Comparison of ENCODE assay signal across 37 cellular contexts in the genomic region with DNA sequence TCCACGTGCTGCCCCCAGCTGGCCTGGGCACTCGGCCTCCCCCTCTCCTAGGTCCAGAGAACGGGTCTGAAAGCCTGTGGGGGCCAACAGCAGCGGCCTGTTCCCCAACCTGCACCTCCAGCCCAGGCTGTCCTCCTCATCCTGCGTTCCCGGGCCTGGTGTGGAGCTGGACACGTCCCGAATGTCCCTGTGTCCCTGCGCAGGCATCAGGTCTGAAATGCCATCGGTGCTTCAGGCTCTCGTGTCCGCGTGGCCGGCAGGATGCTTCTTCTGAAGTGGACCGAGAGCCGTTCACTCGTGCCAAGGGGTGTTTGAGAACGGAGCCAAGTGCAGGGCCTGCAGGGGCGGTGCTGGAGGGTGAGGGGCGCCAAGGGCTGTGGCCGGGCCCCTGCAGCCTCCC.
"Had no signal": no experiment of that assay in that cellular context is flagged by ENCODE, and none has a peak within 500 bp of the region (broad histone marks: within the 10 kb centered on the region; RNA-seq: fewer than 3 reads in every experiment).

No MANE protein-coding gene starts in this region.

- H3K36me3 Mint-ChIP-seq: activated naive CD4-positive, alpha-beta T cell treated with anti-CD3 and anti-CD28 coated beads, Interleukin-2, amount 50 U/mL, for 72 hours; brain had no signal

- H3K27ac Mint-ChIP-seq: activated CD8-positive, alpha-beta T cell treated with anti-CD3 and anti-CD28 coated beads for 36 hours; activated naive CD4-positive, alpha-beta T cell treated with anti-CD3 and anti-CD28 coated beads for 36 hours; activated T-helper 1 cell treated with anti-CD3 and anti-CD28 coated beads, Interleukin-12 subunit alpha, Interleukin-12 subunit beta, Interleukin-2, Interleukin-4 antibody, amounts not matched to agents 30 ng/mL and 10 ng/mL and 1 ng/mL, durations not matched to agents 14 hours and 24 hours and 36 hours; brain had no signal

- H3K36me3 ChIP-seq: adrenal gland, MG63, Peyer's patch had no signal

- H3K27me3 ChIP-seq: adrenal gland, MG63, Peyer's patch had no signal

- H3K4me3 ChIP-seq: adrenal gland, MG63, Peyer's patch had no signal

- H3K4me3 Mint-ChIP-seq: activated CD8-positive, alpha-beta T cell treated with anti-CD3 and anti-CD28 coated beads for 36 hours; activated naive CD4-positive, alpha-beta T cell treated with anti-CD3 and anti-CD28 coated beads for 36 hours; activated T-cell treated with anti-CD3 and anti-CD28 coated beads, Interleukin-2, amount 50 U/mL, for 4 hours; activated T-helper 1 cell treated with anti-CD3 and anti-CD28 coated beads, Interleukin-12 subunit alpha, Interleukin-12 subunit beta, Interleukin-2, Interleukin-4 antibody, amounts not matched to agents 30 ng/mL and 10 ng/mL and 1 ng/mL, durations not matched to agents 14 hours and 24 hours and 36 hours; brain had no signal

- H3K9me3 ChIP-seq: adrenal gland, MG63, Peyer's patch had no signal

- H3K27me3 Mint-ChIP-seq: activated CD8-positive, alpha-beta T cell treated with anti-CD3 and anti-CD28 coated beads for 36 hours; brain had no signal

- FAIRE-seq: colon had no signal

- ATAC-seq: activated CD8-positive, alpha-beta T cell treated with anti-CD3 and anti-CD28 coated beads for 36 hours; activated naive CD4-positive, alpha-beta T cell treated with anti-CD3 and anti-CD28 coated beads, Interleukin-2, amount 50 U/mL, for 72 hours; activated T-cell treated with anti-CD3 and anti-CD28 coated beads, Interleukin-2, amount 50 U/mL, for 4 hours; PC-3 had no signal

- H3K27ac ChIP-seq: Peyer's patch, VCaP had no signal

- DNase-seq: activated CD4-positive, alpha-beta T cell treated with anti-CD3 and anti-CD28 coated beads for 1 hour; activated CD4-positive, alpha-beta T cell treated with anti-CD3 and anti-CD28 coated beads for 48 hours; activated CD4-positive, alpha-beta T cell treated with anti-CD3 and anti-CD28 coated beads, Interleukin-2, amount 50 U/mL, for 4 hours; activated CD4-positive, CD25-positive, alpha-beta regulatory T cell; activated CD8-positive, alpha-beta memory T cell treated with anti-CD3 and anti-CD28 coated beads, Interleukin-2, amount 50 U/mL, for 4 hours; activated CD8-positive, alpha-beta T cell treated with anti-CD3 and anti-CD28 coated beads for 36 hours; activated gamma-delta T cell treated with Interleukin-2 at 50 U/mL for 16 hours; activated naive CD4-positive, alpha-beta T cell treated with anti-CD3 and anti-CD28 coated beads for 36 hours; activated T-cell treated with anti-CD3 and anti-CD28 coated beads for 4 hours; activated T-cell treated with anti-CD3 and anti-CD28 coated beads, Interleukin-2, amount 50 U/mL, for 4 hours; adrenal gland; central memory CD4-positive, alpha-beta T cell; Kasumi-1; MG63; MV-4-11; NCI-H1092; NCI-H1436 treated with DMSO at 0.1 percent for 48 hours; NCI-H1694 treated with DMSO at 0.1 percent for 48 hours; NCI-H2029; NCI-H345; NCI-H510A; NCI-H526; NCI-H748 treated with DMSO at 0.1 percent for 48 hours; NK-92 treated with Interleukin-12 subunit alpha and Interleukin-12 subunit beta, amount 100 ng/mL, for 24 hours; PC-3; Peyer's patch; RPMI8226; SIG-M5; SW 1271; T-helper 1 cell; T-helper 2 cell; T-helper 9 cell had no signal

- H3K9me3 Mint-ChIP-seq: activated CD8-positive, alpha-beta T cell treated with anti-CD3 and anti-CD28 coated beads for 36 hours; activated naive CD4-positive, alpha-beta T cell treated with anti-CD3 and anti-CD28 coated beads for 36 hours; activated naive CD4-positive, alpha-beta T cell treated with anti-CD3 and anti-CD28 coated beads, Interleukin-2, amount 50 U/mL, for 72 hours; activated T-cell treated with anti-CD3 and anti-CD28 coated beads, Interleukin-2, amount 50 U/mL, for 4 hours; activated T-helper 1 cell treated with anti-CD3 and anti-CD28 coated beads, Interleukin-12 subunit alpha, Interleukin-12 subunit beta, Interleukin-2, Interleukin-4 antibody, amounts not matched to agents 30 ng/mL and 10 ng/mL and 1 ng/mL, durations not matched to agents 14 hours and 24 hours and 36 hours had no signal
